Comparison of ENCODE assay signal across 29 cellular contexts in genomic region chr1:181680332-181680731, GRCh38.
"Had no signal": no experiment of that assay in that cellular context is flagged by ENCODE, and none has a peak within 500 bp of the region (broad histone marks: within the 10 kb centered on the region; RNA-seq: fewer than 3 reads in every experiment).

No MANE protein-coding gene starts in this region.

- H3K4me1 Mint-ChIP-seq: naive B cell; naive thymus-derived CD8-positive, alpha-beta T cell; stimulated activated naive B cell treated with anti-CD40 and anti-IgM and Interleukin-4, amounts not matched to agents 10 μg/mL and 1 μg/mL and 100 μg/mL, for 72 hours; stimulated activated naive CD8-positive, alpha-beta T cell treated with anti-CD3 and anti-CD28 coated beads, Interleukin-15, amount 100 ng/mL, for 72 hours had no signal

- H3K4me3 ChIP-seq: ovary, psoas muscle, right lobe of liver, sigmoid colon, suprapubic skin, testis, tibial artery, transverse colon, upper lobe of right lung, uterus had no signal

- H3K9me3 Mint-ChIP-seq: natural killer cell treated with Interleukin-12 subunit alpha and Interleukin-12 subunit beta and Interleukin-15 and Interleukin-18, amount 100 ng/mL, for 72 hours; nephron progenitor cell; neural crest cell; stimulated activated naive CD8-positive, alpha-beta T cell treated with anti-CD3 and anti-CD28 coated beads, Interleukin-15, amount 100 ng/mL, for 72 hours; type B pancreatic cell had no signal

- DNase-seq: naive B cell; naive thymus-derived CD8-positive, alpha-beta T cell; nephron progenitor cell; occipital lobe; ovary; psoas muscle; right cardiac atrium; right lobe of liver; sigmoid colon; small intestine; stimulated activated CD4-positive, alpha-beta T cell treated with anti-CD3 and anti-CD28 coated beads, Interleukin-15, amount 100 ng/mL, for 24 hours; stimulated activated CD4-positive, alpha-beta T cell treated with anti-CD3 and anti-CD28 coated beads, Interleukin-2, amount 100 ng/mL, for 24 hours; stimulated activated CD4-positive, alpha-beta T cell treated with anti-CD3 and anti-CD28 coated beads, Interleukin-2, amount 100 ng/mL, for 48 hours; stimulated activated CD4-positive, alpha-beta T cell treated with anti-CD3 and anti-CD28 coated beads, Interleukin-4, amount 100 ng/mL, for 24 hours; stimulated activated CD8-positive, alpha-beta memory T cell treated with anti-CD3 and anti-CD28 coated beads, Interleukin-4, amount 100 ng/mL, for 48 hours; stimulated activated naive B cell treated with anti-CD40 and anti-IgM and Interleukin-4, amounts not matched to agents 10 μg/mL and 1 μg/mL and 100 μg/mL, for 72 hours; stimulated activated naive CD8-positive, alpha-beta T cell treated with anti-CD3 and anti-CD28 coated beads, Interleukin-15, amount 100 ng/mL, for 72 hours; stimulated activated naive CD8-positive, alpha-beta T cell treated with anti-CD3 and anti-CD28 coated beads, Interleukin-15, Interleukin-2, amounts not matched to agents 100 U/mL and 50 U/mL, for 24 hours; substantia nigra; testis; tibial artery; transverse colon; upper lobe of right lung; uterus had no signal

- H3K27me3 ChIP-seq: ovary, right lobe of liver, sigmoid colon, suprapubic skin, testis, tibial artery, transverse colon, upper lobe of right lung, uterus had no signal

- H3K4me3 Mint-ChIP-seq: naive B cell; natural killer cell treated with Interleukin-12 subunit alpha and Interleukin-12 subunit beta and Interleukin-15 and Interleukin-18, amount 100 ng/mL, for 72 hours; nephron progenitor cell; neural crest cell; stimulated activated naive B cell treated with anti-CD40 and anti-IgM and Interleukin-4, amounts not matched to agents 10 μg/mL and 1 μg/mL and 100 μg/mL, for 72 hours; stimulated activated naive CD8-positive, alpha-beta T cell treated with anti-CD3 and anti-CD28 coated beads, Interleukin-15, amount 100 ng/mL, for 72 hours; type B pancreatic cell had no signal

- H3K36me3 ChIP-seq: ovary, right lobe of liver, sigmoid colon, suprapubic skin, tibial artery, transverse colon, upper lobe of right lung, uterus had no signal

- H3K27ac Mint-ChIP-seq: naive B cell; naive thymus-derived CD8-positive, alpha-beta T cell; natural killer cell treated with Interleukin-12 subunit alpha and Interleukin-12 subunit beta and Interleukin-15 and Interleukin-18, amount 100 ng/mL, for 72 hours; progenitor cell of endocrine pancreas; stimulated activated naive B cell treated with anti-CD40 and anti-IgM and Interleukin-4, amounts not matched to agents 10 μg/mL and 1 μg/mL and 100 μg/mL, for 72 hours; stimulated activated naive CD8-positive, alpha-beta T cell treated with anti-CD3 and anti-CD28 coated beads, Interleukin-15, amount 100 ng/mL, for 72 hours; type B pancreatic cell had no signal

- ATAC-seq: naive thymus-derived CD8-positive, alpha-beta T cell; psoas muscle; right cardiac atrium; right lobe of liver; stimulated activated naive B cell treated with anti-CD40 and anti-IgM and Interleukin-4, amounts not matched to agents 10 μg/mL and 1 μg/mL and 100 μg/mL, for 72 hours; stimulated activated naive CD8-positive, alpha-beta T cell treated with anti-CD3 and anti-CD28 coated beads, Interleukin-15, amount 100 ng/mL, for 72 hours; stimulated activated naive CD8-positive, alpha-beta T cell treated with anti-CD3 and anti-CD28 coated beads, Interleukin-15, Interleukin-2, amounts not matched to agents 100 U/mL and 50 U/mL, for 24 hours; upper lobe of right lung had no signal

- FAIRE-seq: small intestine had no signal

- H3K36me3 Mint-ChIP-seq: naive B cell; naive thymus-derived CD8-positive, alpha-beta T cell; natural killer cell treated with Interleukin-12 subunit alpha and Interleukin-12 subunit beta and Interleukin-15 and Interleukin-18, amount 100 ng/mL, for 72 hours; stimulated activated naive B cell treated with anti-CD40 and anti-IgM and Interleukin-4, amounts not matched to agents 10 μg/mL and 1 μg/mL and 100 μg/mL, for 72 hours; type B pancreatic cell had no signal
